12 cellular contexts compared by ENCODE assay signal in the genomic region with DNA sequence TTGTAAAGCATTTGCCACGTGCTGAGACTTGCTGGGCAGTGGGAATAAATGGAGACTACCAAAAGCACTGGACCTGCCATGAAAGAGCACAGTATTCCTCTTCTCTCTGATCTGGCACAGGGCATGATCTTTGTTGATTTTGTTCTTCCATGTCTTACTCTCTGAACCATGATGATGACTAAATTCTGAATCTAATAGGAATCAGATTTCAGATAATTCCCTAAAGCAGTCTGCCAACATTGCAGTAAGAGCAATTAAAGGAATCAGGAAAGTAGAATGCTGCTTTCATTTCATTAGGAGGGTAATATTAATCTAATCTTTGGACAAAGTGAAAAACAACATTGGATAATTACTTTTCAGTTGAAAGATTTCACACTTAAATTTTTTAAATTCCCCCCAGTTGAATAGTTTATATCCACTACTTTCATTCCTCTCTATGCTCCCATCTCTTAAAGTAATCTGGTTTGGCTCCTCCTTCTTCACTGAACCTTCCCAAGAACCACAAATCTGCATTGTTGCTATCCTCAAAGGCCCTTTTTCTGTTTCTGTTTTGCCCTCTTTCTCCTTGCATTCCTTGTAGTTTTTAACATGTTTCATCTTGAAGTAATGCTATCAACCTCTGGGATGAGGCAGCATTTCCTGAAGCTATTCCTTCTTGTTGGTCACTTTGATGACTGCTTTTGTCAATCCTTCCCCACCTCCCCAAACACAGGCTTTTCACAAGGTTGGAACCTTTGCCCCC.
DNase-seq lines count a peak whose midpoint lies in the region; ATAC-seq and TF ChIP-seq lines count a peak whose summit lies in the region.
"Had no signal": no experiment of that assay in that cellular context is flagged by ENCODE, and none has a peak within 500 bp of the region (broad histone marks: within the 10 kb centered on the region; RNA-seq: fewer than 3 reads in every experiment).

No MANE protein-coding gene starts in this region.

- peak overlapping the region; percentile 80 for H3K9ac ChIP-seq in adipocyte (ENCODE audit: low read length)

- in situ Hi-C loops in Caki2 (cut with HindIII; ENCODE audit: low pct_unique_long_range_greater_than_20kb, low sequenced_read_pairs): no loop called here

- no peaks in the 10 kb centered on the region for H3K27me3 ChIP-seq in adipocyte (replicated peaks; ENCODE audit: control insufficient read depth, insufficient read depth, low read length)
- H3K27me3 ChIP-seq in testis: no peaks in the 10 kb centered on the region

- no peaks in the 10 kb centered on the region for H3K36me3 ChIP-seq in adipocyte (ENCODE audit: control insufficient read depth, insufficient read depth, low read length, severe bottlenecking)
- no peaks in the 10 kb centered on the region for H3K36me3 ChIP-seq in testis (ENCODE audit: low read depth, missing control alignments)

- TF ChIP-seq POLR2A in testis (IDR thresholded peaks at IDR 0.05): no peak

- H3K27ac ChIP-seq in testis: no peak overlapping the region
- H3K27ac ChIP-seq: C4-2B had no signal

- H3K9me3 ChIP-seq in adipocyte (ENCODE audit: control insufficient read depth, low read length) (no peaks in the 10 kb centered on the region), testis (no peaks in the 10 kb centered on the region)

- peak overlapping the region; percentile 26 for H3K4me3 ChIP-seq in adipocyte (ENCODE audit: low read length)
- H3K4me3 ChIP-seq in testis: no peak overlapping the region

- WGBS in testis, 2 donors: 73 to 81% methylated on average over 1 of the region's 1 CpG

- DNase-seq in Caki2 (ENCODE audit: low read depth) (peak; percentile 39), NCI-H1105 (lab: John Stamatoyannopoulos, UW) (peak; percentile 79), adipocyte (ENCODE audit: low read depth) (peak; percentile 53), islet precursor cell (peak; percentile 42), retina (no peak), testis (no peak), NCI-H526 treated with DMSO at 0.1 percent for 48 hours (lab: John Stamatoyannopoulos, UW) (no peak)
- DNase-seq: natural killer cell, NCI-H187 treated with DMSO at 0.1 percent for 48 hours, SHP77 treated with DMSO at 0.1 percent for 48 hours had no signal

- intact Hi-C loops in testis (cut with DNase I; ENCODE audit: low total_unique reads): no loop called here

- H3K4me1 ChIP-seq in adipocyte (ENCODE audit: control insufficient read depth, insufficient read depth, low read length) (peaks cover 39% of the 10 kb centered on the region), testis (no peaks in the 10 kb centered on the region)

- no peak for TF ChIP-seq CTCF in testis (IDR thresholded peaks at IDR 0.05)

- no peak for ATAC-seq in GM18867 (IDR thresholded peaks at IDR 0.05; ENCODE audit: unreplicated experiment)
- ATAC-seq: natural killer cell had no signal

Comparison
In these comparisons a context has a peak if more than half of its experiments do, and no peak if none do; other contexts are left out.
1. DNase-seq: peak in Caki2 (single experiment), NCI-H1105 (single experiment), adipocyte (single experiment) and islet precursor cell (single experiment); none in retina (single experiment), testis (single experiment) and NCI-H526 treated with DMSO at 0.1 percent for 48 hours (single experiment).